8 cellular contexts compared by ENCODE assay signal in genomic region chr3:9976736-9977709, GRCh38. TPM values are rescaled to one million over a fixed set of nuclear protein-coding genes. Genes with fewer than 3 reads are reported as not detected.
DNase-seq lines count a peak whose midpoint lies in the region; ATAC-seq, FAIRE-seq and TF ChIP-seq lines count a peak whose summit lies in the region.

No MANE protein-coding gene starts in this region.

- ATAC-seq in body of pancreas (peak; percentile 100), GM18520 (IDR thresholded peaks at IDR 0.05; ENCODE audit: unreplicated experiment) (no peak)

- TF ChIP-seq CTCF in body of pancreas (IDR thresholded peaks at IDR 0.05) (no peak), keratinocyte (optimal IDR thresholded peaks at IDR 0.05 in 1 of 3, IDR thresholded peaks at IDR 0.05 in 1 of 3, conservative IDR thresholded peaks at IDR 0.05 in 1 of 3; ENCODE audit: extremely low read depth in 1 of 3, insufficient read depth in 2 of 3, low read length in 3 of 3) (no peak)

- H3K4me3 ChIP-seq in body of pancreas (no peak overlapping the region), keratinocyte (ENCODE audit: control insufficient read depth in 2 of 3, extremely low read depth in 1 of 3, insufficient read depth in 2 of 3, low read depth in 1 of 3, low read length in 3 of 3) (no peak overlapping the region)

- DNase-seq in H4 (ENCODE audit: low spot score) (peak; percentile 98), NCI-H774 (lab: John Stamatoyannopoulos, UW) (peak; percentile 27), body of pancreas (peak; percentile 79 to 93 (median 88)), keratinocyte (ENCODE audit: low read depth, low spot score) (peak; percentile 78), SK-N-DZ (ENCODE audit: low spot score) (no peak), NCI-H2081 treated with DMSO at 0.1 percent for 48 hours (lab: John Stamatoyannopoulos, UW) (no peak)
- DNase-seq in stimulated activated CD8-positive, alpha-beta memory T cell treated with anti-CD3 and anti-CD28 coated beads, Interleukin-7, amount 100 ng/mL, for 48 hours (ENCODE audit: extremely low read depth in 1 of 2, low read depth in 1 of 2): peak; percentile 7 to 52

- no peaks in the 10 kb centered on the region for H3K27me3 ChIP-seq in body of pancreas
- H3K27me3 ChIP-seq in keratinocyte (ENCODE audit: control insufficient read depth, extremely low read depth, insufficient read depth, low read length): no peaks in the 10 kb centered on the region

- TF ChIP-seq POLR2A in body of pancreas (IDR thresholded peaks at IDR 0.05): no peak

- H3K9me3 ChIP-seq in body of pancreas (no peaks in the 10 kb centered on the region), keratinocyte (ENCODE audit: control insufficient read depth, low read depth, low read length) (no peaks in the 10 kb centered on the region)

- 30 to 32% methylated on average over 7 of the region's 7 CpGs for WGBS in body of pancreas, 2 donors

- intact Hi-C loops in body of pancreas (cut with DNase I): no loop called here

- H3K4me1 ChIP-seq in body of pancreas (peaks cover 9% of the 10 kb centered on the region), keratinocyte (ENCODE audit: control insufficient read depth, extremely low read depth, insufficient read depth, low read length) (peaks cover 16% of the 10 kb centered on the region)

- FAIRE-seq in keratinocyte (lab: Jason Lieb, UNC): peak; percentile 55

- H3K9me1 ChIP-seq in keratinocyte (ENCODE audit: control insufficient read depth, extremely low read depth, insufficient read depth, low read length): peaks cover 4% of the 10 kb centered on the region

- dilution Hi-C loops in keratinocyte (cut with MboI; ENCODE audit: extremely low pct_ligation_motif_present, low sequenced_read_pairs): no loop called here

- no peak overlapping the region for H2AFZ ChIP-seq in keratinocyte (ENCODE audit: control insufficient read depth, low read length)

- H3K36me3 ChIP-seq in body of pancreas (replicated peaks in 1 of 2; ENCODE audit: insufficient read depth in 1 of 2, low read depth in 2 of 2) (peaks cover 0 to 10% of the 10 kb centered on the region in 2 donors), keratinocyte (ENCODE audit: control insufficient read depth in 2 of 2, extremely low read depth in 1 of 2, insufficient read depth in 2 of 2, low read length in 2 of 2) (peaks cover 9 to 16% of the 10 kb centered on the region in 2 experiments)

- peak overlapping the region; percentile 54 for H3K4me2 ChIP-seq in keratinocyte (ENCODE audit: control insufficient read depth, extremely low read depth, insufficient read depth, low read depth, low read length)

- H4K20me1 ChIP-seq in keratinocyte (ENCODE audit: control insufficient read depth, extremely low read depth, insufficient read depth, low read length): no peaks in the 10 kb centered on the region

- peaks cover 15% of the 10 kb centered on the region for H3K79me2 ChIP-seq in keratinocyte (ENCODE audit: control insufficient read depth, insufficient read depth, low read length)

- peak overlapping the region; percentile 53 to 84 (median 68) for H3K27ac ChIP-seq in body of pancreas
- H3K27ac ChIP-seq in keratinocyte (ENCODE audit: control insufficient read depth, insufficient read depth, low read length): peak overlapping the region; percentile 78

- peak overlapping the region; percentile 47 for H3K9ac ChIP-seq in keratinocyte (ENCODE audit: control insufficient read depth, extremely low read depth, insufficient read depth, low read length)

RNA-seq across cellular contexts. Expression of gene EMC3, which starts 9.6 kb away (rescaled TPM):
- total RNA-seq in H4 (2014; rRNA removed; shearing (Covaris generic)): 87.1 and 117 TPM in 2 replicates
- 10 to 100 TPM in 1 of 2 donors, 1 to 10 TPM in 1; 9.6 to 26.5 TPM for total RNA-seq in body of pancreas
- polyA plus RNA-seq in keratinocyte: 106 to 160 TPM (median 120 TPM) in 3 replicates
- 21.2 TPM for polyA plus RNA-seq in keratinocyte (2011; ENCODE audit: low read depth)
- 97.3 and 183 TPM in 2 replicates for polyA plus RNA-seq in keratinocyte (2011; cell fraction: cytosol; rRNA removed)
- 130 and 140 TPM in 2 replicates for polyA plus RNA-seq in keratinocyte (2011; cell fraction: nucleus; rRNA removed)
- polyA plus RNA-seq in keratinocyte (2012; ENCODE audit: low replicate concordance): 77.1 and 121 TPM in 2 replicates
- polyA minus RNA-seq in keratinocyte: 76.0 to 118 TPM (median 101 TPM) in 3 replicates
- polyA minus RNA-seq in keratinocyte (2011; cell fraction: cytosol; rRNA and poly(A)+ RNA removed): 38.0 TPM
- polyA minus RNA-seq in keratinocyte (2011; cell fraction: nucleus; rRNA and poly(A)+ RNA removed): 21.0 and 66.6 TPM in 2 replicates
- 178 and 202 TPM in 2 replicates for polyA plus RNA-seq in SK-N-DZ (2014; cell fraction: cytosol; rRNA removed)
- polyA plus RNA-seq in SK-N-DZ (2014; cell fraction: nucleus; rRNA removed): 54.3 and 81.4 TPM in 2 replicates

RNA-seq across cellular contexts. Expression of gene PRRT3, which starts 24.8 kb away (rescaled TPM):
- total RNA-seq in H4 (2014; rRNA removed; shearing (Covaris generic)): 3.0 and 3.4 TPM in 2 replicates
- total RNA-seq in body of pancreas: 1 to 10 TPM; 3.9 to 4.3 TPM
- 0.22 to 0.49 TPM (median 0.41 TPM) in 3 replicates for polyA plus RNA-seq in keratinocyte
- 0.11 TPM for polyA plus RNA-seq in keratinocyte (2011; ENCODE audit: low read depth)
- 0.12 and 0.21 TPM in 2 replicates for polyA plus RNA-seq in keratinocyte (2011; cell fraction: cytosol; rRNA removed)
- 0.75 and 1.2 TPM in 2 replicates for polyA plus RNA-seq in keratinocyte (2011; cell fraction: nucleus; rRNA removed)
- 0.55 and 0.71 TPM in 2 replicates for polyA plus RNA-seq in keratinocyte (2012; ENCODE audit: low replicate concordance)
- polyA minus RNA-seq in keratinocyte: 0.54 to 1.3 TPM (median 1.0 TPM) in 3 replicates
- polyA minus RNA-seq in keratinocyte (2011; cell fraction: cytosol; rRNA and poly(A)+ RNA removed): 0.58 TPM
- polyA minus RNA-seq in keratinocyte (2011; cell fraction: nucleus; rRNA and poly(A)+ RNA removed): 0.93 and 1.3 TPM in 2 replicates
- 3.3 and 3.7 TPM in 2 replicates for polyA plus RNA-seq in SK-N-DZ (2014; cell fraction: cytosol; rRNA removed)
- 2.7 and 3.1 TPM in 2 replicates for polyA plus RNA-seq in SK-N-DZ (2014; cell fraction: nucleus; rRNA removed)

RNA-seq across cellular contexts. Expression of gene CRELD1, which starts 43.4 kb away (rescaled TPM):
- 7.4 and 8.7 TPM in 2 replicates for total RNA-seq in H4 (2014; rRNA removed; shearing (Covaris generic))
- total RNA-seq in body of pancreas: 10 to 100 TPM; 19.8 to 23.6 TPM
- 11.2 to 19.2 TPM (median 17.1 TPM) in 3 replicates for polyA plus RNA-seq in keratinocyte
- 19.6 TPM for polyA plus RNA-seq in keratinocyte (2011; ENCODE audit: low read depth)
- polyA plus RNA-seq in keratinocyte (2011; cell fraction: cytosol; rRNA removed): 5.9 and 10.4 TPM in 2 replicates
- 38.5 and 42.9 TPM in 2 replicates for polyA plus RNA-seq in keratinocyte (2011; cell fraction: nucleus; rRNA removed)
- polyA plus RNA-seq in keratinocyte (2012; ENCODE audit: low replicate concordance): 13.6 and 30.7 TPM in 2 replicates
- 6.8 to 29.0 TPM (median 8.4 TPM) in 3 replicates for polyA minus RNA-seq in keratinocyte
- polyA minus RNA-seq in keratinocyte (2011; cell fraction: cytosol; rRNA and poly(A)+ RNA removed): 11.7 TPM
- 7.0 and 11.8 TPM in 2 replicates for polyA minus RNA-seq in keratinocyte (2011; cell fraction: nucleus; rRNA and poly(A)+ RNA removed)
- polyA plus RNA-seq in SK-N-DZ (2014; cell fraction: cytosol; rRNA removed): 56.5 and 59.8 TPM in 2 replicates
- polyA plus RNA-seq in SK-N-DZ (2014; cell fraction: nucleus; rRNA removed): 183 and 206 TPM in 2 replicates

RNA-seq across cellular contexts. Expression of gene FANCD2, which starts 49.2 kb away (rescaled TPM):
- total RNA-seq in H4 (2014; rRNA removed; shearing (Covaris generic)): 28.4 and 29.6 TPM in 2 replicates
- 1 to 10 TPM; 1.0 to 2.3 TPM for total RNA-seq in body of pancreas
- 3.4 to 20.8 TPM (median 12.5 TPM) in 3 replicates for polyA plus RNA-seq in keratinocyte
- 2.5 TPM for polyA plus RNA-seq in keratinocyte (2011; ENCODE audit: low read depth)
- polyA plus RNA-seq in keratinocyte (2011; cell fraction: cytosol; rRNA removed): 3.3 and 4.3 TPM in 2 replicates
- polyA plus RNA-seq in keratinocyte (2011; cell fraction: nucleus; rRNA removed): 11.5 and 19.7 TPM in 2 replicates
- 2.1 and 11.7 TPM in 2 replicates for polyA plus RNA-seq in keratinocyte (2012; ENCODE audit: low replicate concordance)
- polyA minus RNA-seq in keratinocyte: 8.1 to 23.7 TPM (median 10.2 TPM) in 3 replicates
- 5.9 TPM for polyA minus RNA-seq in keratinocyte (2011; cell fraction: cytosol; rRNA and poly(A)+ RNA removed)
- polyA minus RNA-seq in keratinocyte (2011; cell fraction: nucleus; rRNA and poly(A)+ RNA removed): 6.2 and 7.3 TPM in 2 replicates
- polyA plus RNA-seq in SK-N-DZ (2014; cell fraction: cytosol; rRNA removed): 87.0 and 118 TPM in 2 replicates
- 252 and 350 TPM in 2 replicates for polyA plus RNA-seq in SK-N-DZ (2014; cell fraction: nucleus; rRNA removed)

Comparison
In these comparisons a context has a peak if more than half of its experiments do, and no peak if none do; other contexts are left out.
1. DNase-seq: peak in H4 (single experiment), NCI-H774 (single experiment), body of pancreas (4 of 4), keratinocyte (single experiment) and stimulated activated CD8-positive, alpha-beta memory T cell treated with anti-CD3 and anti-CD28 coated beads, Interleukin-7, amount 100 ng/mL, for 48 hours (2 of 2); none in SK-N-DZ (single experiment) and NCI-H2081 treated with DMSO at 0.1 percent for 48 hours (single experiment).